30 cellular contexts compared by ENCODE assay signal in genomic region chr6:25583099-25583498, GRCh38.
DNase-seq lines count a peak whose midpoint lies in the region; ATAC-seq and TF ChIP-seq lines count a peak whose summit lies in the region.
"Had no signal": no experiment of that assay in that cellular context is flagged by ENCODE, and none has a peak within 500 bp of the region (broad histone marks: within the 10 kb centered on the region; RNA-seq: fewer than 3 reads in every experiment).

No MANE protein-coding gene starts in this region.

- H3K79me2 ChIP-seq in hepatocyte, result no peaks in the 10 kb centered on the region
- H3K79me2 ChIP-seq: parathyroid adenoma had no signal

- POLR2A ChIA-PET in activated CD4-positive, alpha-beta memory T cell treated with anti-CD3 and anti-CD28 coated beads for 36 hours (lab: Charles Lee), result no interaction called here

- TF ChIP-seq CTCF in hepatocyte (IDR thresholded peaks at IDR 0.05; ENCODE audit: poor library complexity), result no peak

- no peaks in the 10 kb centered on the region for H3K9me3 Mint-ChIP-seq in stimulated activated naive CD8-positive, alpha-beta T cell treated with anti-CD3 and anti-CD28 coated beads, Interleukin-15, amount 100 ng/mL, for 72 hours
- H3K9me3 Mint-ChIP-seq in activated CD4-positive, alpha-beta memory T cell treated with anti-CD3 and anti-CD28 coated beads for 36 hours, result no peaks in the 10 kb centered on the region
- H3K9me3 Mint-ChIP-seq: neural crest cell had no signal

- no peaks in the 10 kb centered on the region for H4K20me1 ChIP-seq in hepatocyte (ENCODE audit: insufficient read depth, poor library complexity, severe bottlenecking)

- no peaks in the 10 kb centered on the region for H3K36me3 ChIP-seq in hepatocyte (replicated peaks; ENCODE audit: insufficient read depth, low read depth)
- H3K36me3 ChIP-seq: gastroesophageal sphincter had no signal

- no peak for DNase-seq in stimulated activated naive CD8-positive, alpha-beta T cell treated with anti-CD3 and anti-CD28 coated beads, Interleukin-15, amount 100 ng/mL, for 72 hours
- DNase-seq in stimulated activated naive CD8-positive, alpha-beta T cell treated with anti-CD3 and anti-CD28 coated beads, Interleukin-15, Interleukin-2, amounts not matched to agents 100 U/mL and 50 U/mL, for 24 hours, result no peak
- peak; percentile 15 for DNase-seq in activated CD4-positive, alpha-beta memory T cell treated with anti-CD3 and anti-CD28 coated beads for 36 hours
- peak; percentile 51 for DNase-seq in hepatocyte (ENCODE audit: low spot score)
- DNase-seq: activated CD4-positive, alpha-beta T cell treated with anti-CD3 and anti-CD28 coated beads for 48 hours; activated CD8-positive, alpha-beta memory T cell treated with anti-CD3 and anti-CD28 coated beads, Interleukin-2, amount 50 U/mL, for 48 hours; COR-L47; DMS53; HCEC 1CT; hippocampal formation; left colon; mammary epithelial cell; MV-4-11; NCI-H1436; NCI-H2081; NCI-H524 treated with DMSO at 0.1 percent for 48 hours; NK-92 treated with Interleukin-12 subunit alpha and Interleukin-12 subunit beta, amount 100 ng/mL, for 24 hours; PC-3; stimulated activated naive CD4-positive, alpha-beta T cell treated with Interleukin-2 at 50 U/mL for 16 hours; testis had no signal

- peaks cover 12% of the 10 kb centered on the region for H3K4me1 Mint-ChIP-seq in stimulated activated naive CD8-positive, alpha-beta T cell treated with anti-CD3 and anti-CD28 coated beads, Interleukin-15, amount 100 ng/mL, for 72 hours
- peaks cover 9% of the 10 kb centered on the region for H3K4me1 Mint-ChIP-seq in activated CD4-positive, alpha-beta memory T cell treated with anti-CD3 and anti-CD28 coated beads for 36 hours (ENCODE audit: low read depth)

- peaks cover 3% of the 10 kb centered on the region for H3K4me1 ChIP-seq in hepatocyte (ENCODE audit: insufficient read depth)
- H3K4me1 ChIP-seq: ascending aorta, gastroesophageal sphincter, parathyroid adenoma, testis had no signal

- no peak overlapping the region for H3K4me3 Mint-ChIP-seq in stimulated activated naive CD8-positive, alpha-beta T cell treated with anti-CD3 and anti-CD28 coated beads, Interleukin-15, amount 100 ng/mL, for 72 hours
- H3K4me3 Mint-ChIP-seq in activated CD4-positive, alpha-beta memory T cell treated with anti-CD3 and anti-CD28 coated beads for 36 hours, result no peak overlapping the region
- H3K4me3 Mint-ChIP-seq: activated naive CD8-positive, alpha-beta T cell; neural crest cell had no signal

- H3K4me3 ChIP-seq in hepatocyte, result no peak overlapping the region
- H3K4me3 ChIP-seq: ascending aorta, gastroesophageal sphincter, skin epidermis, testis had no signal

- no peak overlapping the region for H3K27ac Mint-ChIP-seq in stimulated activated naive CD8-positive, alpha-beta T cell treated with anti-CD3 and anti-CD28 coated beads, Interleukin-15, amount 100 ng/mL, for 72 hours
- no peak overlapping the region for H3K27ac Mint-ChIP-seq in activated CD4-positive, alpha-beta memory T cell treated with anti-CD3 and anti-CD28 coated beads for 36 hours
- H3K27ac Mint-ChIP-seq: activated naive CD8-positive, alpha-beta T cell had no signal

- intact Hi-C loops in activated CD4-positive, alpha-beta memory T cell treated with anti-CD3 and anti-CD28 coated beads for 36 hours (cut with micrococcal nuclease), result no loop called here

- peak; percentile 57 for ATAC-seq in stimulated activated naive CD8-positive, alpha-beta T cell treated with anti-CD3 and anti-CD28 coated beads, Interleukin-15, amount 100 ng/mL, for 72 hours
- ATAC-seq in stimulated activated naive CD8-positive, alpha-beta T cell treated with anti-CD3 and anti-CD28 coated beads, Interleukin-15, Interleukin-2, amounts not matched to agents 100 U/mL and 50 U/mL, for 24 hours, result no peak
- ATAC-seq in GM21723 (IDR thresholded peaks at IDR 0.05; ENCODE audit: unreplicated experiment) (no peak), HG03045 (IDR thresholded peaks at IDR 0.05; ENCODE audit: unreplicated experiment) (no peak), GM19395 (IDR thresholded peaks at IDR 0.05; ENCODE audit: unreplicated experiment) (no peak)
- ATAC-seq: gastroesophageal sphincter, left colon, PC-3 had no signal

- H3K9me3 ChIP-seq in hepatocyte (ENCODE audit: low read depth), result no peaks in the 10 kb centered on the region
- H3K9me3 ChIP-seq: ascending aorta, gastroesophageal sphincter, testis had no signal

- H3K4me2 ChIP-seq in hepatocyte, result no peak overlapping the region

- no peaks in the 10 kb centered on the region for H3K27me3 ChIP-seq in hepatocyte
- H3K27me3 ChIP-seq: ascending aorta, gastroesophageal sphincter, testis had no signal

- H3K36me3 Mint-ChIP-seq in activated CD4-positive, alpha-beta memory T cell treated with anti-CD3 and anti-CD28 coated beads for 36 hours, result no peaks in the 10 kb centered on the region

- CTCF ChIA-PET in activated CD4-positive, alpha-beta memory T cell treated with anti-CD3 and anti-CD28 coated beads for 36 hours (lab: Charles Lee), result interaction anchor here (0.6 kb wide), 1 partner anchor 409 kb away, joined by 4 read pairs; no protein-coding TSS in a partner anchor

- H3K27me3 Mint-ChIP-seq in stimulated activated naive CD8-positive, alpha-beta T cell treated with anti-CD3 and anti-CD28 coated beads, Interleukin-15, amount 100 ng/mL, for 72 hours, result no peaks in the 10 kb centered on the region
- no peaks in the 10 kb centered on the region for H3K27me3 Mint-ChIP-seq in activated CD4-positive, alpha-beta memory T cell treated with anti-CD3 and anti-CD28 coated beads for 36 hours
- H3K27me3 Mint-ChIP-seq: activated naive CD8-positive, alpha-beta T cell had no signal

- H3K9me2 ChIP-seq in hepatocyte (replicated peaks; ENCODE audit: insufficient read depth), result no peaks in the 10 kb centered on the region

- no peak overlapping the region for H2AFZ ChIP-seq in hepatocyte
- H2AFZ ChIP-seq: parathyroid adenoma had no signal

- H3K27ac ChIP-seq in hepatocyte, result peak overlapping the region; percentile 85
- H3K27ac ChIP-seq: ascending aorta, C4-2B, gastroesophageal sphincter, parathyroid adenoma, skin epidermis, testis had no signal

Comparison
In these comparisons a context has a peak if more than half of its experiments do, and no peak if none do; other contexts are left out.
1. DNase-seq: peak in activated CD4-positive, alpha-beta memory T cell treated with anti-CD3 and anti-CD28 coated beads for 36 hours (single experiment) and hepatocyte (single experiment); none in stimulated activated naive CD8-positive, alpha-beta T cell treated with anti-CD3 and anti-CD28 coated beads, Interleukin-15, amount 100 ng/mL, for 72 hours (0 of 2) and stimulated activated naive CD8-positive, alpha-beta T cell treated with anti-CD3 and anti-CD28 coated beads, Interleukin-15, Interleukin-2, amounts not matched to agents 100 U/mL and 50 U/mL, for 24 hours (single experiment).